ENCODE assay signal across 9 cellular contexts in genomic region chr10:45592926-45593325, GRCh38.
DNase-seq lines count a peak whose midpoint lies in the region; ATAC-seq and TF ChIP-seq lines count a peak whose summit lies in the region.
"Had no signal": no experiment of that assay in that cellular context is flagged by ENCODE, and none has a peak within 500 bp of the region (broad histone marks: within the 10 kb centered on the region; RNA-seq: fewer than 3 reads in every experiment).

No MANE protein-coding gene starts in this region.

- H3K27me3 Mint-ChIP-seq in central memory CD8-positive, alpha-beta T cell, result no peaks in the 10 kb centered on the region
- peaks cover 12% of the 10 kb centered on the region for H3K27me3 Mint-ChIP-seq in neural progenitor cell (ENCODE audit: insufficient read depth, low read depth)

- H4K20me1 ChIP-seq in neural progenitor cell (ENCODE audit: low read depth), result no peaks in the 10 kb centered on the region

- peaks cover 20% of the 10 kb centered on the region for H3K36me3 Mint-ChIP-seq in central memory CD8-positive, alpha-beta T cell (ENCODE audit: insufficient read depth)
- peaks cover 2% of the 10 kb centered on the region for H3K36me3 Mint-ChIP-seq in neural progenitor cell

- H3K36me3 ChIP-seq in neural progenitor cell, result no peaks in the 10 kb centered on the region

- peak overlapping the region; percentile 82 for H3K4me3 Mint-ChIP-seq in central memory CD8-positive, alpha-beta T cell
- H3K4me3 Mint-ChIP-seq in neural progenitor cell, result peak overlapping the region; percentile 97

- in situ Hi-C loops in G401 (cut with HindIII; ENCODE audit: low sequenced_read_pairs), result no loop called here

- peak overlapping the region; percentile 74 for H3K4me2 ChIP-seq in neural progenitor cell

- no peak for ATAC-seq in central memory CD8-positive, alpha-beta T cell (replicated peaks; ENCODE audit: extremely low read depth, poor library complexity, severe bottlenecking)
- ATAC-seq in HG03457 (IDR thresholded peaks at IDR 0.05; ENCODE audit: unreplicated experiment) (no peak), GM18907 (IDR thresholded peaks at IDR 0.05; ENCODE audit: unreplicated experiment) (no peak), HG03045 (IDR thresholded peaks at IDR 0.05; ENCODE audit: unreplicated experiment) (no peak), HG02973 (IDR thresholded peaks at IDR 0.05; ENCODE audit: unreplicated experiment) (no peak)

- no peak overlapping the region for H3K4me3 ChIP-seq in NB4 (ENCODE audit: low read depth, low read length)
- H3K4me3 ChIP-seq in neural progenitor cell, result peak overlapping the region; percentile 58

- H3K9ac ChIP-seq in neural progenitor cell, result no peak overlapping the region

- no peak for TF ChIP-seq POLR2A in NB4 (IDR thresholded peaks at IDR 0.05; ENCODE audit: extremely low read depth, insufficient read length)

- H3K27me3 ChIP-seq in neural progenitor cell, result peaks cover 10% of the 10 kb centered on the region

- H3F3A ChIP-seq in neural progenitor cell (ENCODE audit: low read depth), result no peaks in the 10 kb centered on the region

- H3K4me1 Mint-ChIP-seq in central memory CD8-positive, alpha-beta T cell, result peaks cover 39% of the 10 kb centered on the region
- peaks cover 16% of the 10 kb centered on the region for H3K4me1 Mint-ChIP-seq in neural progenitor cell

- H2AFZ ChIP-seq in neural progenitor cell (replicated peaks), result no peak overlapping the region

- no peaks in the 10 kb centered on the region for H3K9me3 ChIP-seq in neural progenitor cell (ENCODE audit: low read depth)

- TF ChIP-seq CTCF in NB4 (IDR thresholded peaks at IDR 0.05; ENCODE audit: low read depth, low read length), result no peak
- no peak for TF ChIP-seq CTCF in neural progenitor cell (IDR thresholded peaks at IDR 0.05)

- H3K4me1 ChIP-seq in neural progenitor cell, result peaks cover 11% of the 10 kb centered on the region

- no peaks in the 10 kb centered on the region for H3K9me3 Mint-ChIP-seq in central memory CD8-positive, alpha-beta T cell
- H3K9me3 Mint-ChIP-seq in neural progenitor cell, result peaks cover 4% of the 10 kb centered on the region

- H3K27ac Mint-ChIP-seq in central memory CD8-positive, alpha-beta T cell (ENCODE audit: low read depth), result no peak overlapping the region
- no peak overlapping the region for H3K27ac Mint-ChIP-seq in neural progenitor cell

- H3K27ac ChIP-seq in neural progenitor cell, result no peak overlapping the region

- peaks cover 21% of the 10 kb centered on the region for H3K79me2 ChIP-seq in neural progenitor cell (ENCODE audit: low read depth)

- DNase-seq in G401 (ENCODE audit: low spot score) (peak; percentile 45), NB4 (ENCODE audit: low read depth) (peak; percentile 25), neural progenitor cell (ENCODE audit: low spot score) (no peak)
- no peak for DNase-seq in central memory CD8-positive, alpha-beta T cell (ENCODE audit: low spot score in 2 of 2)
- DNase-seq: cortex of kidney had no signal

Comparison
In these comparisons a context has a peak if more than half of its experiments do, and no peak if none do; other contexts are left out.
1. DNase-seq: peak in G401 (single experiment) and NB4 (single experiment); none in central memory CD8-positive, alpha-beta T cell (0 of 2) and neural progenitor cell (single experiment).